Comparison of ENCODE assay signal across 21 cellular contexts in the genomic region with DNA sequence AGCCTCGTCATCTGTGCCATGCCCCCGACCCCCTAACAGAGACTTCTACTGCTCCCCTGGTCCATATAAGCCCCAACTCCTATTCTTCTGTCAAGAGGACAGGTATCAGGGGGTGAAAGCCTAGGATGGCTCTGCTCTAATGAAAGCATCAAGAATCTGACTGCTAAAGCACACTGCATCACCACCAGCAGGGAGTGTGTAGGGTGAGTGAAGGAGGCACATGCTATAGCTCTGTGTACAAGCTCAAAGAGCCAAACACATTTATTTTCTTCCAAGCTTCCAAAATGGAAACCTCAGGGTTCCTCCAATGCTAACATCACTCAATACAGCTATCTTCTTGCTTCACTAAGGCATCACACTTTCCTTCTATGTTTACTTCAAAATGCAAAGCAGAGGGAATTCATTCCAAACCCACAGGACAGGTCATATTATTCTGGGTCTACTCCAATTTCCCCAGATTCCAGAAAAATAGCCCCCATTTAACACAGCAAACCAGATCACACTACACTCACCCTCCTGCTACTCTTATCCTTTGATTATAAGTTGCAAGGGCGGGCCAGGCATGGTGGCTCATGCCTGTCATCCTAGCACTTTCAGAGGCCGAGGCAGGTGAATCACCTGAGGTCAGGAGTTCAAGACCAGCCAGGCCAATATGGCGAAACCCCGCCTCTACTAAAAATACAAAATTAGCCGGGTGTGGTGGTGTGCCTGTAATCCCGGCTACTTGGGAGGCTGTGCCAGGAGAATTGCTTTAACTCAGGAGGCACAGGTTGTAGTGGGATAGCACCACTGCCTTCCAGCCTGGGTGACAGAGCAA. TPM values are rescaled to one million over a fixed set of nuclear protein-coding genes. Genes with fewer than 3 reads are reported as not detected.
A peak's percentile ranks its signal among the peaks of the same experiment; 100 is the strongest.
DNase-seq lines count a peak whose midpoint lies in the region; ATAC-seq and TF ChIP-seq lines count a peak whose summit lies in the region.
"Had no signal": no experiment of that assay in that cellular context is flagged by ENCODE, and none has a peak within 500 bp of the region (broad histone marks: within the 10 kb centered on the region; RNA-seq: fewer than 3 reads in every experiment).

No MANE protein-coding gene starts in this region.

- no peaks in the 10 kb centered on the region for H3K27me3 ChIP-seq in CD4-positive, CD25-positive, alpha-beta regulatory T cell (ENCODE audit: control insufficient read depth, insufficient read depth, low read length)
- no peaks in the 10 kb centered on the region for H3K27me3 ChIP-seq in HUES6 (ENCODE audit: control insufficient read depth, insufficient read depth, low read length)
- H3K27me3 ChIP-seq: spleen had no signal

- no peak for TF ChIP-seq CTCF in nephron progenitor cell (IDR thresholded peaks at IDR 0.05)

- no peak for ATAC-seq in CD4-positive, CD25-positive, alpha-beta regulatory T cell (ENCODE audit: low read depth in 2 of 2)
- no peak for ATAC-seq in effector memory CD8-positive, alpha-beta T cell (replicated peaks)
- ATAC-seq in HG03571 (IDR thresholded peaks at IDR 0.05; ENCODE audit: unreplicated experiment) = no peak

- H3K4me3 ChIP-seq in CD4-positive, CD25-positive, alpha-beta regulatory T cell (ENCODE audit: low read depth, low read length) = no peak overlapping the region
- no peak overlapping the region for H3K4me3 ChIP-seq in HUES6 (ENCODE audit: low read depth, low read length)
- H3K4me3 ChIP-seq: prostate gland, SK-N-MC, spleen had no signal

- H3K9me3 Mint-ChIP-seq in CD4-positive, CD25-positive, alpha-beta regulatory T cell = no peaks in the 10 kb centered on the region
- H3K9me3 Mint-ChIP-seq in effector memory CD8-positive, alpha-beta T cell = no peaks in the 10 kb centered on the region
- no peaks in the 10 kb centered on the region for H3K9me3 Mint-ChIP-seq in nephron progenitor cell
- H3K9me3 Mint-ChIP-seq: activated naive CD4-positive, alpha-beta T cell treated with anti-CD3 and anti-CD28 coated beads, Interleukin-2, amount 50 U/mL, for 24 hours; dendritic cell treated with granulocyte-macrophage colony-stimulating factor and Interleukin-4, amounts not matched to agents 40 ng/mL and 50 ng/mL, for 4 days had no signal

- peaks cover 8% of the 10 kb centered on the region for H3K4me1 ChIP-seq in CD4-positive, CD25-positive, alpha-beta regulatory T cell (ENCODE audit: control insufficient read depth, insufficient read depth, low read length, poor library complexity, severe bottlenecking)
- no peaks in the 10 kb centered on the region for H3K4me1 ChIP-seq in HUES6 (ENCODE audit: control insufficient read depth, insufficient read depth, low read length)
- H3K4me1 ChIP-seq: prostate gland had no signal

- H3K4me3 Mint-ChIP-seq in CD4-positive, CD25-positive, alpha-beta regulatory T cell = no peak overlapping the region
- H3K4me3 Mint-ChIP-seq in effector memory CD8-positive, alpha-beta T cell = no peak overlapping the region
- no peak overlapping the region for H3K4me3 Mint-ChIP-seq in nephron progenitor cell
- H3K4me3 Mint-ChIP-seq: activated naive CD4-positive, alpha-beta T cell treated with anti-CD3 and anti-CD28 coated beads, Interleukin-2, amount 50 U/mL, for 24 hours; dendritic cell treated with granulocyte-macrophage colony-stimulating factor and Interleukin-4, amounts not matched to agents 40 ng/mL and 50 ng/mL, for 4 days had no signal

- no peaks in the 10 kb centered on the region for H3K9me3 ChIP-seq in CD4-positive, CD25-positive, alpha-beta regulatory T cell (ENCODE audit: control insufficient read depth in 2 of 2, low read length in 2 of 2)
- no peaks in the 10 kb centered on the region for H3K9me3 ChIP-seq in HUES6 (ENCODE audit: control insufficient read depth, insufficient read depth, low read depth, low read length)
- H3K9me3 ChIP-seq: prostate gland, spleen had no signal

- no peak for DNase-seq in CD4-positive, CD25-positive, alpha-beta regulatory T cell
- DNase-seq in effector memory CD8-positive, alpha-beta T cell = no peak
- no peak for DNase-seq in nephron progenitor cell
- DNase-seq in cortex of kidney (lab: John Stamatoyannopoulos, UW) = no peak
- DNase-seq in NCI-H2196 treated with DMSO at 0.1 percent for 48 hours (lab: John Stamatoyannopoulos, UW; ENCODE audit: unreplicated experiment) = no peak
- DNase-seq in activated CD4-positive, alpha-beta T cell treated with anti-CD3 and anti-CD28 coated beads, Interleukin-2, amount 50 U/mL, for 4 hours = no peak
- DNase-seq: activated CD4-positive, alpha-beta T cell treated with anti-CD3 and anti-CD28 coated beads for 4 hours; glutamatergic neuron; NCI-H1417 treated with DMSO at 0.1 percent for 48 hours; NCI-H2171; NCI-H748 treated with DMSO at 0.1 percent for 48 hours; spleen; stimulated activated CD8-positive, alpha-beta memory T cell treated with anti-CD3 and anti-CD28 coated beads, Interleukin-4, amount 100 ng/mL, for 48 hours; substantia nigra had no signal

- no peaks in the 10 kb centered on the region for H3K27me3 Mint-ChIP-seq in CD4-positive, CD25-positive, alpha-beta regulatory T cell
- no peaks in the 10 kb centered on the region for H3K27me3 Mint-ChIP-seq in effector memory CD8-positive, alpha-beta T cell
- no peaks in the 10 kb centered on the region for H3K27me3 Mint-ChIP-seq in nephron progenitor cell (ENCODE audit: low read depth, poor library complexity)
- H3K27me3 Mint-ChIP-seq: activated naive CD4-positive, alpha-beta T cell treated with anti-CD3 and anti-CD28 coated beads, Interleukin-2, amount 50 U/mL, for 24 hours; dendritic cell treated with granulocyte-macrophage colony-stimulating factor and Interleukin-4, amounts not matched to agents 40 ng/mL and 50 ng/mL, for 4 days had no signal

- H3K36me3 ChIP-seq in CD4-positive, CD25-positive, alpha-beta regulatory T cell (ENCODE audit: control insufficient read depth, insufficient read depth, low read length) = peaks cover 55% of the 10 kb centered on the region
- H3K36me3 ChIP-seq in HUES6 (ENCODE audit: control insufficient read depth, insufficient read depth, low read length) = peaks cover 72% of the 10 kb centered on the region
- H3K36me3 ChIP-seq: prostate gland had no signal

- peaks cover 21 to 43% (median 33%) of the 10 kb centered on the region in 4 donors for H3K4me1 Mint-ChIP-seq in CD4-positive, CD25-positive, alpha-beta regulatory T cell
- H3K4me1 Mint-ChIP-seq in effector memory CD8-positive, alpha-beta T cell (ENCODE audit: low read depth in 2 of 2) = peaks cover 15 to 44% of the 10 kb centered on the region in 2 donors
- no peaks in the 10 kb centered on the region for H3K4me1 Mint-ChIP-seq in nephron progenitor cell

- no peak overlapping the region for H3K27ac ChIP-seq in CD4-positive, CD25-positive, alpha-beta regulatory T cell (ENCODE audit: insufficient read depth, low read length, poor library complexity, severe bottlenecking)
- peak overlapping the region; percentile 13; the same call in 1 of the 2 replicates for H3K27ac ChIP-seq in HUES6 (ENCODE audit: low read depth, low read length)
- H3K27ac ChIP-seq: prostate gland, SK-N-MC had no signal

- H3K27ac Mint-ChIP-seq in CD4-positive, CD25-positive, alpha-beta regulatory T cell = peak overlapping the region; percentile 0 to 63 (median 9)
- peak overlapping the region; percentile 46 to 67 for H3K27ac Mint-ChIP-seq in effector memory CD8-positive, alpha-beta T cell
- peak overlapping the region; percentile 2 for H3K27ac Mint-ChIP-seq in nephron progenitor cell
- H3K27ac Mint-ChIP-seq: activated naive CD4-positive, alpha-beta T cell treated with anti-CD3 and anti-CD28 coated beads, Interleukin-2, amount 50 U/mL, for 24 hours; dendritic cell treated with granulocyte-macrophage colony-stimulating factor and Interleukin-4, amounts not matched to agents 40 ng/mL and 50 ng/mL, for 4 days had no signal

- H3K36me3 Mint-ChIP-seq in CD4-positive, CD25-positive, alpha-beta regulatory T cell = peaks cover 41% of the 10 kb centered on the region
- peaks cover 37% of the 10 kb centered on the region for H3K36me3 Mint-ChIP-seq in effector memory CD8-positive, alpha-beta T cell (ENCODE audit: insufficient read depth)
- peaks cover 59% of the 10 kb centered on the region for H3K36me3 Mint-ChIP-seq in nephron progenitor cell (ENCODE audit: low read depth)

- no peak overlapping the region for H3K9ac ChIP-seq in HUES6 (ENCODE audit: low read length)

RNA-seq across cellular contexts. Expression of a gene that starts 36.6 kb away (rescaled TPM):
- 51.3 TPM for total RNA-seq in CD4-positive, CD25-positive, alpha-beta regulatory T cell
- 10 to 100 TPM; 64.8 to 72.6 (median 67.4) TPM for polyA plus RNA-seq in CD4-positive, CD25-positive, alpha-beta regulatory T cell

RNA-seq across cellular contexts. Expression of a gene that starts 43.1 kb away (rescaled TPM):
- 0.39 TPM for total RNA-seq in CD4-positive, CD25-positive, alpha-beta regulatory T cell
- under 1 TPM in 3 of 4 donors, not detected in 1; 0.30 to 0.39 (median 0.38) TPM for polyA plus RNA-seq in CD4-positive, CD25-positive, alpha-beta regulatory T cell
- total RNA-seq: epithelial cell of proximal tubule, prostate gland had no signal

Comparison
In these comparisons a context has a peak if more than half of its experiments do, and no peak if none do; other contexts are left out.
1. H3K27ac Mint-ChIP-seq: peak in every context shown above with its lines; median percentile 56 in effector memory CD8-positive, alpha-beta T cell; 9 in CD4-positive, CD25-positive, alpha-beta regulatory T cell; 2 in nephron progenitor cell.